ENCODE assay signal across 10 cellular contexts in genomic region chr4:86302242-86302641, GRCh38. TPM values are rescaled to one million over a fixed set of nuclear protein-coding genes. Genes with fewer than 3 reads are reported as not detected.
DNase-seq lines count a peak whose midpoint lies in the region; ATAC-seq and TF ChIP-seq lines count a peak whose summit lies in the region.
"Had no signal": no experiment of that assay in that cellular context is flagged by ENCODE, and none has a peak within 500 bp of the region (broad histone marks: within the 10 kb centered on the region; RNA-seq: fewer than 3 reads in every experiment).

No MANE protein-coding gene starts in this region.

- no peaks in the 10 kb centered on the region for H3K27me3 ChIP-seq in BLaER1 treated with 17β-estradiol and CSF1 and Interleukin-3, amounts not matched to agents 10 nM and 100 nM
- no peaks in the 10 kb centered on the region for H3K27me3 ChIP-seq in left lung

- H3K9me3 Mint-ChIP-seq in natural killer cell: peaks cover 5% of the 10 kb centered on the region in 2 donors
- peaks cover 4 to 12% (median 8%) of the 10 kb centered on the region in 6 donors for H3K9me3 Mint-ChIP-seq in immature natural killer cell

- H3K27ac ChIP-seq in BLaER1 treated with 17β-estradiol and CSF1 and Interleukin-3, amounts not matched to agents 10 nM and 100 nM: no peak overlapping the region; a peak in 1 of 22 replicates
- H3K27ac ChIP-seq in left lung: no peak overlapping the region

- H4K20me1 ChIP-seq in BLaER1 treated with 17β-estradiol and CSF1 and Interleukin-3, amounts not matched to agents 10 nM and 100 nM: no peaks in the 10 kb centered on the region

- H3K27ac Mint-ChIP-seq in natural killer cell: no peak overlapping the region
- no peak overlapping the region for H3K27ac Mint-ChIP-seq in immature natural killer cell

- H3K36me3 ChIP-seq in BLaER1 treated with 17β-estradiol and CSF1 and Interleukin-3, amounts not matched to agents 10 nM and 100 nM: no peaks in the 10 kb centered on the region
- H3K36me3 ChIP-seq in left lung: no peaks in the 10 kb centered on the region

- peaks cover 5 to 21% (median 13%) of the 10 kb centered on the region in 10 experiments; a peak in 19 of 20 replicates for H3K4me1 ChIP-seq in BLaER1 treated with 17β-estradiol and CSF1 and Interleukin-3, amounts not matched to agents 10 nM and 100 nM
- H3K4me1 ChIP-seq in left lung: no peaks in the 10 kb centered on the region

- no peak overlapping the region for H3K4me3 ChIP-seq in BLaER1 treated with 17β-estradiol and CSF1 and Interleukin-3, amounts not matched to agents 10 nM and 100 nM
- no peak overlapping the region for H3K4me3 ChIP-seq in left lung

- TF ChIP-seq CTCF in left lung (IDR thresholded peaks at IDR 0.05) (no peak), natural killer cell (IDR thresholded peaks at IDR 0.05) (no peak)

- ATAC-seq in left lung: peak; percentile 71
- no peak for ATAC-seq in natural killer cell

- H3K9me3 ChIP-seq in BLaER1 treated with 17β-estradiol and CSF1 and Interleukin-3, amounts not matched to agents 10 nM and 100 nM (replicated peaks in 1 of 11): peaks cover 0 to 41% (median 14%) of the 10 kb centered on the region in 11 experiments; a peak in 15 of 22 replicates
- peaks cover 0 to 17% of the 10 kb centered on the region in 2 donors for H3K9me3 ChIP-seq in left lung

- H3K9ac ChIP-seq in BLaER1 treated with 17β-estradiol and CSF1 and Interleukin-3, amounts not matched to agents 10 nM and 100 nM: no peak overlapping the region

- no peak overlapping the region for H3K4me3 Mint-ChIP-seq in natural killer cell
- no peak overlapping the region for H3K4me3 Mint-ChIP-seq in immature natural killer cell

- DNase-seq in NCI-H1417 (lab: John Stamatoyannopoulos, UW): peak; percentile 60 to 87 (median 84)
- peak; percentile 90 to 93 for DNase-seq in cerebellar nuclear complex (lab: John Stamatoyannopoulos, UW)
- DNase-seq in left lung: peak in 1 of 2 donors; percentile 35
- no peak for DNase-seq in natural killer cell
- no peak for DNase-seq in immature natural killer cell
- DNase-seq in A172 (ENCODE audit: low spot score): no peak
- DNase-seq in activated naive CD4-positive, alpha-beta T cell (lab: John Stamatoyannopoulos, UW): no peak
- DNase-seq: GOT3; NK-92 treated with Interleukin-12 subunit alpha and Interleukin-12 subunit beta, amount 100 ng/mL, for 24 hours had no signal

- H3K27me3 Mint-ChIP-seq in natural killer cell (ENCODE audit: low read depth in 2 of 2) (no peaks in the 10 kb centered on the region), immature natural killer cell (ENCODE audit: low read depth in 3 of 3) (peaks cover 0 to 2% (median 0%) of the 10 kb centered on the region in 3 donors)

- H3K36me3 Mint-ChIP-seq in natural killer cell: no peaks in the 10 kb centered on the region
- H3K36me3 Mint-ChIP-seq in immature natural killer cell: no peaks in the 10 kb centered on the region

- H3K4me2 ChIP-seq in BLaER1 treated with 17β-estradiol and CSF1 and Interleukin-3, amounts not matched to agents 10 nM and 100 nM: peak overlapping the region in 7 of 11 experiments; percentile 1 to 46 (median 11); a peak in 7 of 22 replicates

- intact Hi-C loops in left lung (cut with DNase I): no loop called here
- intact Hi-C loops in natural killer cell (cut with micrococcal nuclease): no loop called here

- H3K4me1 Mint-ChIP-seq in natural killer cell (no peaks in the 10 kb centered on the region), immature natural killer cell (no peaks in the 10 kb centered on the region)

RNA-seq across cellular contexts. Expression of gene MAPK10, which starts 57.6 kb away (rescaled TPM):
- total RNA-seq in left lung (10 to 100 TPM; 16.1 to 17.4 TPM), natural killer cell (under 1 TPM in 1 of 3 donors, not detected in 2; 0.92 TPM)
- polyA plus RNA-seq in immature natural killer cell: not detected
- 0.31 TPM in 1 of 2 replicates, not detected in the other for total RNA-seq in A172 (2014; rRNA removed; shearing (Covaris generic))

Comparison
In these comparisons a context has a peak if more than half of its experiments do, and no peak if none do; other contexts are left out.
1. DNase-seq: peak in NCI-H1417 (3 of 3) and cerebellar nuclear complex (2 of 2); none in natural killer cell (single experiment), immature natural killer cell (0 of 3), A172 (single experiment) and activated naive CD4-positive, alpha-beta T cell (0 of 4).
2. RNA of gene MAPK10, which starts 57.6 kb away (total RNA-seq): 16.1 to 17.4 TPM in left lung; 0.92 TPM in natural killer cell and 0.31 TPM in A172; every median in the first group is over 4 times any median in the second.